Comparison of ENCODE assay signal across 24 cellular contexts in the genomic region with DNA sequence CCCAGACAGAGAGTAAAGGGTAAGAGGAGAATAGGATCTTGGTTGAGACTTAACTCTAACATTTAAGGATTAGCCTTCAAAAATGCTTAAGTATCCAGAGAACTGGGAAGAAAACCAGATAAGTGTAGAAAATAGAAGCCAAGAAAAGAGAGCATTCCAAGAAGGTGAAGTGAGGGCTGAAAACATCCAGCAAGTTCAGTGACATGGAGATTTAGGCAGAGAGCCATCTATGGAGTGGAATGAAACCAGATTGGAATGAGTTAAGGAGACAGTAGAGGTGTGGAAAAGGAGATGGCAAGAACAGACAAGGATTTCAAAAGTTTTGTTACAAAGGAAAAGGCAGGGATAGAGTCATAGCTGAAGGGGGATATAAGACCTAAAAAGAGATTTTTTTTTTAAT.
DNase-seq lines count a peak whose midpoint lies in the region; ATAC-seq and TF ChIP-seq lines count a peak whose summit lies in the region.
"Had no signal": no experiment of that assay in that cellular context is flagged by ENCODE, and none has a peak within 500 bp of the region (broad histone marks: within the 10 kb centered on the region; RNA-seq: fewer than 3 reads in every experiment).

No MANE protein-coding gene starts in this region.

- 0 out of 2 replicates have a peak overlapping the region, but pooled peaks have one; percentile 8 for H2AFZ ChIP-seq in GM23248

- DNase-seq in AG20443 (ENCODE audit: low spot score) (peak; percentile 46), GM23248 (peak; percentile 50), astrocyte of the hippocampus (ENCODE audit: low read depth, low spot score) (peak; percentile 65), foreskin fibroblast (peak; percentile 19 to 61), WTC11 (ENCODE audit: low spot score) (no peak), C1 segment of cervical spinal cord (lab: John Stamatoyannopoulos, UW) (no peak)
- DNase-seq in activated CD4-positive, alpha-beta T cell treated with anti-CD3 and anti-CD28 coated beads for 4 hours, result no peak
- DNase-seq: CD8-positive, alpha-beta memory T cell; DMS 273 treated with DMSO at 0.1 percent for 48 hours; DMS79; Kasumi-1; MG63; NCI-H1105 treated with DMSO at 0.1 percent for 48 hours; NCI-H146; NCI-H1930; NCI-H69; SHP77; T-cell had no signal

- no peak overlapping the region for H3K4me3 ChIP-seq in GM23248
- no peak overlapping the region for H3K4me3 ChIP-seq in foreskin fibroblast (ENCODE audit: low read depth in 1 of 2, low read length in 2 of 2)
- H3K4me3 ChIP-seq: GM12878, K562, MG63 had no signal

- TF ChIP-seq CTCF in foreskin fibroblast (IDR thresholded peaks at IDR 0.05; ENCODE audit: low read depth, low read length) (no peak), WTC11 (IDR thresholded peaks at IDR 0.05) (no peak)

- no peaks in the 10 kb centered on the region for H3K27me3 ChIP-seq in GM23248 (replicated peaks; ENCODE audit: insufficient read depth)
- H3K27me3 ChIP-seq: MG63 had no signal

- H3K4me1 Mint-ChIP-seq in WTC11, result peaks cover 11% of the 10 kb centered on the region
- H3K4me1 Mint-ChIP-seq: B cell; CD14-positive monocyte; CD8-positive, alpha-beta memory T cell; T-cell had no signal

- no peaks in the 10 kb centered on the region for H3K36me3 ChIP-seq in GM23248 (ENCODE audit: low read depth)
- H3K36me3 ChIP-seq: MG63 had no signal

- H3K27ac Mint-ChIP-seq in WTC11, result no peak overlapping the region
- H3K27ac Mint-ChIP-seq: B cell; CD14-positive monocyte; CD8-positive, alpha-beta memory T cell; T-cell had no signal

- H3K27me3 Mint-ChIP-seq in WTC11 (ENCODE audit: low read depth), result no peaks in the 10 kb centered on the region
- H3K27me3 Mint-ChIP-seq: B cell had no signal

- no peaks in the 10 kb centered on the region for H3K79me2 ChIP-seq in GM23248 (ENCODE audit: insufficient read depth)

- ATAC-seq in WTC11, result no peak
- ATAC-seq: GM12878, HepG2, K562, T-cell had no signal

- no peaks in the 10 kb centered on the region for H3K9me3 ChIP-seq in GM23248 (ENCODE audit: low read depth)
- H3K9me3 ChIP-seq: MG63 had no signal

- H3K4me1 ChIP-seq in GM23248 (ENCODE audit: insufficient read depth), result peaks cover 40% of the 10 kb centered on the region

- CTCF ChIA-PET in WTC11 (lab: Charles Lee), result no interaction called here

- H4K20me1 ChIP-seq in GM23248 (ENCODE audit: insufficient read depth), result no peaks in the 10 kb centered on the region

- no peaks in the 10 kb centered on the region for H3K36me3 Mint-ChIP-seq in WTC11
- H3K36me3 Mint-ChIP-seq: CD14-positive monocyte; CD8-positive, alpha-beta memory T cell; T-cell had no signal

- in situ Hi-C loops in GM23248 (cut with MboI), result no loop called here

- peak overlapping the region; percentile 42 for H3K4me2 ChIP-seq in GM23248 (ENCODE audit: unreplicated experiment)

- H3K9me2 ChIP-seq in GM23248 (ENCODE audit: insufficient read depth), result no peaks in the 10 kb centered on the region

- no peak overlapping the region for H3K27ac ChIP-seq in GM23248
- H3K27ac ChIP-seq: RWPE1 had no signal

- peaks cover 28% of the 10 kb centered on the region for H3F3A ChIP-seq in GM23248 (ENCODE audit: insufficient read depth)

- POLR2A ChIA-PET in WTC11 (lab: Charles Lee), result no interaction called here

- no peak overlapping the region for H3K9ac ChIP-seq in GM23248

- peaks cover 3% of the 10 kb centered on the region; the same call in 1 of the 2 replicates for H3K9me3 Mint-ChIP-seq in WTC11
- H3K9me3 Mint-ChIP-seq: CD14-positive monocyte; CD8-positive, alpha-beta memory T cell; T-cell had no signal

- H3K4me3 Mint-ChIP-seq in WTC11, result no peak overlapping the region
- H3K4me3 Mint-ChIP-seq: B cell; CD14-positive monocyte; CD8-positive, alpha-beta memory T cell; T-cell had no signal

TF ChIP-seq in WTC11, 78 proteins besides CTCF, POLR2A, EP300 and RAD21 (continues in another document):
- TF ChIP-seq AFF4 (CRISPR knock-in tag; IDR thresholded peaks at IDR 0.05; ENCODE audit: borderline replicate concordance) (no peak), JUN (CRISPR knock-in tag; IDR thresholded peaks at IDR 0.05) (no peak), ZNF121 (CRISPR knock-in tag; IDR thresholded peaks at IDR 0.05) (no peak), CREM (CRISPR knock-in tag; IDR thresholded peaks at IDR 0.05) (no peak), E2F4 (CRISPR knock-in tag; IDR thresholded peaks at IDR 0.05; ENCODE audit: borderline replicate concordance, low read depth) (no peak), MYBL2 (CRISPR knock-in tag; IDR thresholded peaks at IDR 0.05) (no peak), NR3C1 (CRISPR knock-in tag; conservative IDR thresholded peaks at IDR 0.05; ENCODE audit: low read depth) (no peak), ARID4B (CRISPR knock-in tag; IDR thresholded peaks at IDR 0.05; ENCODE audit: borderline replicate concordance) (no peak)
- TF ChIP-seq, protein P1, sequence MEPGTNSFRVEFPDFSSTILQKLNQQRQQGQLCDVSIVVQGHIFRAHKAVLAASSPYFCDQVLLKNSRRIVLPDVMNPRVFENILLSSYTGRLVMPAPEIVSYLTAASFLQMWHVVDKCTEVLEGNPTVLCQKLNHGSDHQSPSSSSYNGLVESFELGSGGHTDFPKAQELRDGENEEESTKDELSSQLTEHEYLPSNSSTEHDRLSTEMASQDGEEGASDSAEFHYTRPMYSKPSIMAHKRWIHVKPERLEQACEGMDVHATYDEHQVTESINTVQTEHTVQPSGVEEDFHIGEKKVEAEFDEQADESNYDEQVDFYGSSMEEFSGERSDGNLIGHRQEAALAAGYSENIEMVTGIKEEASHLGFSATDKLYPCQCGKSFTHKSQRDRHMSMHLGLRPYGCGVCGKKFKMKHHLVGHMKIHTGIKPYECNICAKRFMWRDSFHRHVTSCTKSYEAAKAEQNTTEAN (CRISPR knock-in tag; IDR thresholded peaks at IDR 0.05), result no peak

Comparison
In these comparisons a context has a peak if more than half of its experiments do, and no peak if none do; other contexts are left out.
1. DNase-seq: peak in AG20443 (single experiment), GM23248 (single experiment), astrocyte of the hippocampus (single experiment) and foreskin fibroblast (2 of 2); none in WTC11 (single experiment), C1 segment of cervical spinal cord (0 of 14) and activated CD4-positive, alpha-beta T cell treated with anti-CD3 and anti-CD28 coated beads for 4 hours (0 of 2).